Comparison of ENCODE assay signal across 12 cellular contexts in the genomic region with DNA sequence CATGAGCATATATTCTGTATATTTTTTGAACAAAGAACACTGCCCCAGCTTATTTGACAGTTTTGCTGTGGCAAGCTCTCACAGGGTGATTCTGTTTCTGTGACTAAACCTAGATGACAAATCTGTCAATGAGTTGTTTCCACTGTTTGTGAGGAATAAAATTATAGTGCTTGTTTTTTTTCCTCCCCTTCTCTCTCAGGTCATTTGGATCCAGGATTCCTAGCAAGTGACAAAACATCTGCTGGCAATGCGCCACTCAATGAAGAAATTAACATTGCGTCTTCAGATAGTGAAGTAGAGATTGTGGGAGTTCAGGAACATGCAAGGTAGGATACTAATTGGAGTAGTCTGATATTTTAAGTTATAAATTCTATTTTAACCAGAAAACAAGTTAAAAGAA.
DNase-seq lines count a peak whose midpoint lies in the region; ATAC-seq and TF ChIP-seq lines count a peak whose summit lies in the region.
"Had no signal": no experiment of that assay in that cellular context is flagged by ENCODE, and none has a peak within 500 bp of the region (broad histone marks: within the 10 kb centered on the region; RNA-seq: fewer than 3 reads in every experiment).

No MANE protein-coding gene starts in this region.

- H3K27ac ChIP-seq in epithelial cell of prostate (peak overlapping the region; percentile 36), suprapubic skin (no peak overlapping the region)

- DNase-seq in GM03348 (ENCODE audit: low spot score) = peak; percentile 34
- DNase-seq in RKO (ENCODE audit: low spot score) = peak; percentile 35
- DNase-seq in epithelial cell of prostate (ENCODE audit: low read depth, low spot score) = no peak
- DNase-seq in omental fat pad (ENCODE audit: low spot score) = no peak
- no peak for DNase-seq in suprapubic skin (ENCODE audit: low spot score in 2 of 2)
- DNase-seq: NCI-H2081, posterior cingulate gyrus, T-cell had no signal

- no peak for TF ChIP-seq POLR2A in suprapubic skin (IDR thresholded peaks at IDR 0.05)

- H3K27me3 ChIP-seq in suprapubic skin = no peaks in the 10 kb centered on the region

- H3K36me3 ChIP-seq in suprapubic skin = peaks cover 3% of the 10 kb centered on the region

- H3K4me3 ChIP-seq in suprapubic skin = no peak overlapping the region
- H3K4me3 ChIP-seq: GM12878 had no signal

- H3K9me3 ChIP-seq in suprapubic skin = no peaks in the 10 kb centered on the region

- ATAC-seq in omental fat pad (ENCODE audit: low FRiP score) (peak; percentile 59), HG02588 (IDR thresholded peaks at IDR 0.05; ENCODE audit: unreplicated experiment) (no peak), GM19351 (IDR thresholded peaks at IDR 0.05; ENCODE audit: unreplicated experiment) (no peak), GM21390 (IDR thresholded peaks at IDR 0.05; ENCODE audit: unreplicated experiment) (no peak)
- ATAC-seq: GM12878, T-cell had no signal

- H3K4me1 ChIP-seq in suprapubic skin = peaks cover 20% of the 10 kb centered on the region

- no peak for TF ChIP-seq CTCF in omental fat pad (IDR thresholded peaks at IDR 0.05)
- no peak for TF ChIP-seq CTCF in suprapubic skin (IDR thresholded peaks at IDR 0.05)

- WGBS in suprapubic skin = 58% methylated on average over 2 of the region's 2 CpGs

- TF ChIP-seq EP300 in suprapubic skin (IDR thresholded peaks at IDR 0.05) = no peak

Comparison
In these comparisons a context has a peak if more than half of its experiments do, and no peak if none do; other contexts are left out.
1. DNase-seq: peak in GM03348 (single experiment) and RKO (single experiment); none in epithelial cell of prostate (single experiment), omental fat pad (single experiment) and suprapubic skin (0 of 2).